Comparison of ENCODE assay signal across 2 cellular contexts in genomic region chr1:179882253-179883039, GRCh38.
TF ChIP-seq lines count a peak whose summit lies in the region.

TSS of gene TOR1AIP1 (plus strand) at chr1:179882285. CDS start at chr1:179882503, 218 bp downstream.

TF ChIP-seq in IMR-90, 13 proteins besides CTCF, POLR2A, EP300 and RAD21:
- TF ChIP-seq FOS (IDR thresholded peaks at IDR 0.05; ENCODE audit: low read depth, low read length) (0 out of 2 replicates have a peak, but pooled peaks have one; percentile 12), MAZ (IDR thresholded peaks at IDR 0.05; ENCODE audit: borderline replicate concordance, low read depth, low read length) (peak; percentile 99), USF2 (IDR thresholded peaks at IDR 0.05; ENCODE audit: low read depth, low read length) (no peak), SMC3 (IDR thresholded peaks at IDR 0.05; ENCODE audit: low read depth, low read length) (no peak), MAFK (IDR thresholded peaks at IDR 0.05; ENCODE audit: low read depth, low read length) (no peak), RCOR1 (IDR thresholded peaks at IDR 0.05; ENCODE audit: insufficient replicate concordance, low read length) (peak; percentile 81)

TF ChIP-seq in endothelial cell of umbilical vein, 7 proteins besides CTCF, POLR2A, EP300 and RAD21:
- TF ChIP-seq MAX (IDR thresholded peaks at IDR 0.05; ENCODE audit: insufficient read depth, insufficient read length) = no peak
- no peak for TF ChIP-seq JUN (IDR thresholded peaks at IDR 0.05; ENCODE audit: borderline replicate concordance, insufficient read depth, insufficient read length, low read depth)
- no peak for TF ChIP-seq POLR2AphosphoS5 (IDR thresholded peaks at IDR 0.05; ENCODE audit: insufficient read depth, low read depth, low read length)
- no peak for TF ChIP-seq FOS (IDR thresholded peaks at IDR 0.05; ENCODE audit: borderline replicate concordance, insufficient read depth, low read length)
- no peak for TF ChIP-seq GATA2 (IDR thresholded peaks at IDR 0.05; ENCODE audit: insufficient read depth, insufficient read length, low read depth, low read length)
- TF ChIP-seq EZH2 (IDR thresholded peaks at IDR 0.05; ENCODE audit: borderline replicate concordance, low read depth, low read length, severe bottlenecking) = no peak
- TF ChIP-seq MYC (IDR thresholded peaks at IDR 0.05; ENCODE audit: low read depth, low read length) = no peak
